ENCODE assay signal across 9 cellular contexts in genomic region chr19:38682195-38682867, GRCh38. TPM values are rescaled to one million over a fixed set of nuclear protein-coding genes. Genes with fewer than 3 reads are reported as not detected.
DNase-seq lines count a peak whose midpoint lies in the region; ATAC-seq and TF ChIP-seq lines count a peak whose summit lies in the region.
"Had no signal": no experiment of that assay in that cellular context is flagged by ENCODE, and none has a peak within 500 bp of the region (broad histone marks: within the 10 kb centered on the region; RNA-seq: fewer than 3 reads in every experiment).

No MANE protein-coding gene starts in this region.

- 96% methylated on average over 11 of the region's 11 CpGs for WGBS in smooth muscle cell (ENCODE audit: low lambda C conversion rate)

- H3K4me3 Mint-ChIP-seq in GM23338, result peak overlapping the region; percentile 2; the same call in 1 of the 3 replicates
- H3K4me3 Mint-ChIP-seq in activated CD4-positive, alpha-beta memory T cell treated with anti-CD3 and anti-CD28 coated beads, Interleukin-2, amount 10 ng/mL, durations not matched to agents 7 days and 5 days, result no peak overlapping the region

- H3K4me1 Mint-ChIP-seq in GM23338, result peaks cover 71% of the 10 kb centered on the region
- peaks cover 99% of the 10 kb centered on the region for H3K4me1 Mint-ChIP-seq in activated CD4-positive, alpha-beta memory T cell treated with anti-CD3 and anti-CD28 coated beads, Interleukin-2, amount 10 ng/mL, durations not matched to agents 7 days and 5 days

- peaks cover 51% of the 10 kb centered on the region for H3K4me1 ChIP-seq in GM23338 (ENCODE audit: insufficient read depth)
- peaks cover 43% of the 10 kb centered on the region for H3K4me1 ChIP-seq in iPS-20b (ENCODE audit: insufficient read depth, low read length)
- peaks cover 37% of the 10 kb centered on the region for H3K4me1 ChIP-seq in smooth muscle cell (ENCODE audit: low read depth)

- H3K27me3 ChIP-seq in GM23338 (ENCODE audit: insufficient read depth) (no peaks in the 10 kb centered on the region), iPS-20b (ENCODE audit: insufficient read depth, low read length) (no peaks in the 10 kb centered on the region), smooth muscle cell (ENCODE audit: low read depth) (no peaks in the 10 kb centered on the region)

- peak overlapping the region; percentile 72; the same call in 1 of the 2 replicates for H3K9ac ChIP-seq in iPS-20b (ENCODE audit: low read depth, low read length)
- H3K9ac ChIP-seq in smooth muscle cell (ENCODE audit: low read depth), result no peak overlapping the region

- ATAC-seq in GM23338 (no peak), GM18867 (IDR thresholded peaks at IDR 0.05; ENCODE audit: unreplicated experiment) (no peak), HG03135 (IDR thresholded peaks at IDR 0.05; ENCODE audit: unreplicated experiment) (no peak)

- POLR2A ChIA-PET in activated CD4-positive, alpha-beta memory T cell treated with anti-CD3 and anti-CD28 coated beads, Interleukin-2, amount 10 ng/mL, durations not matched to agents 7 days and 5 days (lab: Charles Lee), result interaction anchor here (0.9 to 4.1 kb wide), 12 partner anchors 9 to 169 kb away, joined by 3 to 34 read pairs (median 4); partner anchors contain the start of gene ACTN4

- TF ChIP-seq CTCF in GM23338 (conservative IDR thresholded peaks at IDR 0.05; ENCODE audit: low read depth in 2 of 2) (no peak), smooth muscle cell (IDR thresholded peaks at IDR 0.05; ENCODE audit: borderline replicate concordance, insufficient read depth, poor library complexity, severe bottlenecking) (no peak)

- peaks cover 8% of the 10 kb centered on the region; the same call in 1 of the 2 replicates for H4K20me1 ChIP-seq in GM23338 (replicated peaks; ENCODE audit: insufficient read depth)
- no peaks in the 10 kb centered on the region for H4K20me1 ChIP-seq in smooth muscle cell (ENCODE audit: low read depth)

- peak overlapping the region; percentile 99 for H3K27ac ChIP-seq in GM23338 (ENCODE audit: low read depth)
- H3K27ac ChIP-seq in iPS-20b (ENCODE audit: low read length), result peak overlapping the region; percentile 97
- peak overlapping the region; percentile 100 for H3K27ac ChIP-seq in smooth muscle cell (ENCODE audit: low read depth)

- no peaks in the 10 kb centered on the region for H3K9me2 ChIP-seq in GM23338 (ENCODE audit: insufficient read depth)

- H3K4me3 ChIP-seq in GM23338 (no peak overlapping the region), iPS-20b (ENCODE audit: low read length) (no peak overlapping the region), smooth muscle cell (no peak overlapping the region)

- peaks cover 19% of the 10 kb centered on the region for H3K27me3 Mint-ChIP-seq in GM23338 (ENCODE audit: insufficient read depth, low read depth, poor library complexity)
- no peaks in the 10 kb centered on the region for H3K27me3 Mint-ChIP-seq in activated CD4-positive, alpha-beta memory T cell treated with anti-CD3 and anti-CD28 coated beads, Interleukin-2, amount 10 ng/mL, durations not matched to agents 7 days and 5 days

- DNase-seq in GM23338 (ENCODE audit: low spot score), result no peak
- no peak for DNase-seq in activated CD4-positive, alpha-beta memory T cell treated with anti-CD3 and anti-CD28 coated beads, Interleukin-2, amount 10 ng/mL, durations not matched to agents 7 days and 5 days
- DNase-seq in smooth muscle cell (lab: John Stamatoyannopoulos, UW; ENCODE audit: unreplicated experiment), result no peak
- no peak for DNase-seq in nucleus accumbens (lab: John Stamatoyannopoulos, UW)
- DNase-seq in stimulated activated CD4-positive, alpha-beta T cell treated with anti-CD3 and anti-CD28 coated beads, Interleukin-12 subunit alpha, Interleukin-12 subunit beta, amount 100 ng/mL, for 4 hours, result no peak
- DNase-seq: NCI-H446 treated with DMSO at 0.1 percent for 48 hours had no signal

- CTCF ChIA-PET in activated CD4-positive, alpha-beta memory T cell treated with anti-CD3 and anti-CD28 coated beads, Interleukin-2, amount 10 ng/mL, durations not matched to agents 7 days and 5 days (lab: Charles Lee), result interaction anchor here (1.7 to 2.2 kb wide), 3 partner anchors 11 to 35 kb away, joined by 3 to 11 read pairs (median 6); partner anchors contain the start of gene ACTN4

- H3K79me2 ChIP-seq in GM23338 (replicated peaks; ENCODE audit: insufficient read depth), result peaks cover 93% of the 10 kb centered on the region
- H3K79me2 ChIP-seq in smooth muscle cell (ENCODE audit: low read depth), result peaks cover 86% of the 10 kb centered on the region

- H2AFZ ChIP-seq in GM23338 (no peak overlapping the region), smooth muscle cell (ENCODE audit: low read depth) (no peak overlapping the region)

- H3K27ac Mint-ChIP-seq in GM23338, result peak overlapping the region; percentile 99
- H3K27ac Mint-ChIP-seq in activated CD4-positive, alpha-beta memory T cell treated with anti-CD3 and anti-CD28 coated beads, Interleukin-2, amount 10 ng/mL, durations not matched to agents 7 days and 5 days, result peak overlapping the region; percentile 95

- peaks cover 5% of the 10 kb centered on the region; the same call in 1 of the 3 replicates for H3K9me3 Mint-ChIP-seq in GM23338
- H3K9me3 Mint-ChIP-seq in activated CD4-positive, alpha-beta memory T cell treated with anti-CD3 and anti-CD28 coated beads, Interleukin-2, amount 10 ng/mL, durations not matched to agents 7 days and 5 days, result peaks cover 4% of the 10 kb centered on the region

- H3K9me3 ChIP-seq in iPS-20b (ENCODE audit: insufficient read depth, low read depth, low read length) (no peaks in the 10 kb centered on the region), smooth muscle cell (replicated peaks; ENCODE audit: low read depth) (no peaks in the 10 kb centered on the region)

- H3K36me3 ChIP-seq in GM23338 (ENCODE audit: insufficient read depth) (no peaks in the 10 kb centered on the region; the same call in 1 of the 2 replicates), iPS-20b (ENCODE audit: insufficient read depth, low read depth, low read length) (peaks cover 7% of the 10 kb centered on the region; the same call in 1 of the 2 replicates), smooth muscle cell (ENCODE audit: low read depth) (no peaks in the 10 kb centered on the region)

- H3K4me2 ChIP-seq in GM23338 (peak overlapping the region; percentile 61; the same call in 1 of the 2 replicates), smooth muscle cell (no peak overlapping the region)

- peaks cover 33% of the 10 kb centered on the region for H3K36me3 Mint-ChIP-seq in GM23338 (ENCODE audit: low read depth)
- H3K36me3 Mint-ChIP-seq in activated CD4-positive, alpha-beta memory T cell treated with anti-CD3 and anti-CD28 coated beads, Interleukin-2, amount 10 ng/mL, durations not matched to agents 7 days and 5 days (ENCODE audit: low read depth), result peaks cover 66% of the 10 kb centered on the region

- peaks cover 21% of the 10 kb centered on the region; the same call in 1 of the 2 replicates for H3F3A ChIP-seq in GM23338 (replicated peaks; ENCODE audit: low read depth)
- H3F3A ChIP-seq in smooth muscle cell (ENCODE audit: low read depth), result peaks cover 47% of the 10 kb centered on the region

RNA-seq across cellular contexts. Expression of gene ACTN4, which starts 34.9 kb away (rescaled TPM):
- total RNA-seq in GM23338 (2014; rRNA removed; shearing (Covaris generic)), result 379 and 427 TPM in 2 replicates
- polyA plus RNA-seq in GM23338 (2016; fragmentation: Nextera tagmentation; extraction: Ambion mirVana) (54.6 and 68.9 TPM in 2 replicates), smooth muscle cell (53.8 and 60.4 TPM in 2 replicates)
- 100 to 1,000 TPM; 532 to 534 TPM for total RNA-seq in activated CD4-positive, alpha-beta memory T cell treated with anti-CD3 and anti-CD28 coated beads, Interleukin-2, amount 10 ng/mL, durations not matched to agents 7 days and 5 days
- total RNA-seq in smooth muscle cell, result 311 TPM in 2 replicates
